In genomic region chr14:100652739-100653138, GRCh38 we compare ENCODE assay signal across 13 cellular contexts.
DNase-seq lines count a peak whose midpoint lies in the region; ATAC-seq and TF ChIP-seq lines count a peak whose summit lies in the region.
"Had no signal": no experiment of that assay in that cellular context is flagged by ENCODE, and none has a peak within 500 bp of the region (broad histone marks: within the 10 kb centered on the region; RNA-seq: fewer than 3 reads in every experiment).

No MANE protein-coding gene starts in this region.

- H3K27me3 ChIP-seq in SK-N-SH (ENCODE audit: insufficient read depth): no peaks in the 10 kb centered on the region
- H3K27me3 ChIP-seq in adipocyte (replicated peaks; ENCODE audit: control insufficient read depth, insufficient read depth, low read length): peaks cover 39% of the 10 kb centered on the region
- H3K27me3 ChIP-seq in MM.1S (replicated peaks; ENCODE audit: insufficient read depth, low read length): peaks cover 35% of the 10 kb centered on the region
- H3K27me3 ChIP-seq: BLaER1 had no signal

- DNase-seq in SK-N-SH (no peak), adipocyte (ENCODE audit: low read depth) (peak; percentile 62), foreskin fibroblast (peak; percentile 33 to 66), MM.1S (no peak), DMS53 treated with DMSO at 0.1 percent for 48 hours (lab: John Stamatoyannopoulos, UW; ENCODE audit: unreplicated experiment) (no peak)
- DNase-seq: Calu3, NCI-H1092 treated with DMSO at 0.1 percent for 48 hours, NCI-H510A, NCI-H774, SHP77 treated with DMSO at 0.1 percent for 48 hours had no signal

- ATAC-seq in SK-N-SH treated with all-trans-retinoic acid at 6 μM for 48 hours (no peak), HG03432 (IDR thresholded peaks at IDR 0.05; ENCODE audit: unreplicated experiment) (no peak)

- POLR2A ChIA-PET in SK-N-SH (lab: Yijun Ruan, JAX): interaction anchor here (0.9 to 2.3 kb wide), 12 partner anchors 10 to 235 kb away, joined by 3 to 14 read pairs (median 4); no protein-coding TSS in a partner anchor

- TF ChIP-seq CTCF in SK-N-SH (IDR thresholded peaks at IDR 0.05) (no peak), foreskin fibroblast (IDR thresholded peaks at IDR 0.05; ENCODE audit: low read depth, low read length) (no peak), MM.1S (IDR thresholded peaks at IDR 0.05; ENCODE audit: low read length) (no peak)

- peak in 1 of 2 experiments; percentile 34; a peak in 1 of 4 replicates for TF ChIP-seq EP300 in SK-N-SH (IDR thresholded peaks at IDR 0.05; ENCODE audit: borderline replicate concordance in 1 of 2, low read depth in 1 of 2, low read length in 1 of 2)

- peaks cover 5 to 63% of the 10 kb centered on the region in 2 experiments; a peak in 2 of 4 replicates for H3K4me1 ChIP-seq in SK-N-SH (ENCODE audit: control insufficient read depth in 1 of 2, insufficient read depth in 2 of 2, low read depth in 1 of 2, low read length in 1 of 2)
- peaks cover 3% of the 10 kb centered on the region for H3K4me1 ChIP-seq in adipocyte (ENCODE audit: control insufficient read depth, insufficient read depth, low read length)
- H3K4me1 ChIP-seq in MM.1S (ENCODE audit: low read length): no peaks in the 10 kb centered on the region

- H3K4me2 ChIP-seq in SK-N-SH (no peak overlapping the region), MM.1S (ENCODE audit: low read depth, low read length) (no peak overlapping the region)
- H3K4me2 ChIP-seq: BLaER1 had no signal

- H3K4me3 ChIP-seq in SK-N-SH (ENCODE audit: low read depth in 2 of 2, low read length in 1 of 2) (no peak overlapping the region), adipocyte (ENCODE audit: low read length) (no peak overlapping the region), foreskin fibroblast (ENCODE audit: low read depth in 1 of 2, low read length in 2 of 2) (no peak overlapping the region), MM.1S (ENCODE audit: low read length) (no peak overlapping the region)
- H3K4me3 ChIP-seq: BLaER1 had no signal

- peak overlapping the region in 1 of 2 experiments; percentile 86; a peak in 2 of 4 replicates for H3K27ac ChIP-seq in SK-N-SH (ENCODE audit: low read depth in 2 of 2, low read length in 1 of 2)
- no peak overlapping the region for H3K27ac ChIP-seq in MM.1S (ENCODE audit: low read length)
- H3K27ac ChIP-seq: BLaER1 had no signal

- CTCF ChIA-PET in SK-N-SH (lab: Yijun Ruan, JAX): interaction anchor here (0.8 to 6.1 kb wide), 36 partner anchors 11 to 1011 kb away, joined by 3 to 58 read pairs (median 4); no protein-coding TSS in a partner anchor

- H3K36me3 ChIP-seq in SK-N-SH (replicated peaks in 1 of 2; ENCODE audit: control insufficient read depth in 1 of 2, insufficient read depth in 2 of 2, low read length in 1 of 2) (no peaks in the 10 kb centered on the region), adipocyte (ENCODE audit: control insufficient read depth, insufficient read depth, low read length, severe bottlenecking) (no peaks in the 10 kb centered on the region), MM.1S (replicated peaks; ENCODE audit: insufficient read depth, low read length) (no peaks in the 10 kb centered on the region)
- H3K36me3 ChIP-seq: BLaER1 had no signal

- H3K9me2 ChIP-seq in SK-N-SH (no peaks in the 10 kb centered on the region), MM.1S (replicated peaks; ENCODE audit: insufficient read depth, low read length) (no peaks in the 10 kb centered on the region)

- H3F3A ChIP-seq in SK-N-SH (replicated peaks; ENCODE audit: insufficient read depth): no peaks in the 10 kb centered on the region
- no peaks in the 10 kb centered on the region for H3F3A ChIP-seq in MM.1S (ENCODE audit: insufficient read depth, low read length)

- TF ChIP-seq RAD21 in SK-N-SH (IDR thresholded peaks at IDR 0.05; ENCODE audit: low read length): no peak; the same call in 1 of the 2 replicates

- 82% methylated on average over 8 of the region's 8 CpGs for WGBS in SK-N-SH (ENCODE audit: low lambda C conversion rate)

- no peaks in the 10 kb centered on the region for H3K9me3 ChIP-seq in SK-N-SH
- no peaks in the 10 kb centered on the region for H3K9me3 ChIP-seq in adipocyte (ENCODE audit: control insufficient read depth, low read length)
- H3K9me3 ChIP-seq in MM.1S (replicated peaks; ENCODE audit: insufficient read depth, low read length): no peaks in the 10 kb centered on the region
- H3K9me3 ChIP-seq: BLaER1 had no signal

- H2AFZ ChIP-seq in SK-N-SH (ENCODE audit: low read depth) (no peak overlapping the region), MM.1S (ENCODE audit: low read length) (no peak overlapping the region)

- H4K20me1 ChIP-seq in SK-N-SH (ENCODE audit: insufficient read depth) (no peaks in the 10 kb centered on the region), MM.1S (ENCODE audit: insufficient read depth, low read length) (no peaks in the 10 kb centered on the region)
- H4K20me1 ChIP-seq: BLaER1 had no signal

- H3K9ac ChIP-seq in SK-N-SH (no peak overlapping the region), adipocyte (ENCODE audit: low read length) (no peak overlapping the region), MM.1S (ENCODE audit: low read length) (no peak overlapping the region)
- H3K9ac ChIP-seq: BLaER1 had no signal

- no peaks in the 10 kb centered on the region for H3K79me2 ChIP-seq in SK-N-SH (ENCODE audit: insufficient read depth)
- H3K79me2 ChIP-seq in MM.1S (ENCODE audit: low read length): no peaks in the 10 kb centered on the region

TF ChIP-seq in SK-N-SH, 30 proteins besides CTCF, POLR2A, EP300 and RAD21:
- TF ChIP-seq NFIC (IDR thresholded peaks at IDR 0.05; ENCODE audit: borderline replicate concordance): no peak
- TF ChIP-seq MEF2A (IDR thresholded peaks at IDR 0.05; ENCODE audit: borderline replicate concordance, low read depth): no peak
- TF ChIP-seq POLR2AphosphoS5 (IDR thresholded peaks at IDR 0.05; ENCODE audit: low read depth, low read length): no peak
- peak; percentile 57 for TF ChIP-seq GATA2 (CRISPR knock-in tag; IDR thresholded peaks at IDR 0.05)
- no peak for TF ChIP-seq TEAD4 (IDR thresholded peaks at IDR 0.05; ENCODE audit: borderline replicate concordance, insufficient read depth)
- no peak for TF ChIP-seq REST (IDR thresholded peaks at IDR 0.05; ENCODE audit: low read depth, low read length)
- TF ChIP-seq RCOR1 (IDR thresholded peaks at IDR 0.05; ENCODE audit: low read length): peak; percentile 65; the same call in 1 of the 2 replicates

TF ChIP-seq in SK-N-SH treated with all-trans-retinoic acid at 6 μM for 48 hours, 23 proteins besides CTCF, POLR2A, EP300 and RAD21 (continues in another document):
- no peak for TF ChIP-seq ARNTL (CRISPR knock-in tag; IDR thresholded peaks at IDR 0.05; ENCODE audit: borderline replicate concordance, low read depth)
- no peak for TF ChIP-seq CREB5 (CRISPR knock-in tag; IDR thresholded peaks at IDR 0.05; ENCODE audit: low read depth)
- no peak for TF ChIP-seq OSR1 (CRISPR knock-in tag; IDR thresholded peaks at IDR 0.05)
- TF ChIP-seq TOX (CRISPR knock-in tag; IDR thresholded peaks at IDR 0.05; ENCODE audit: borderline replicate concordance): no peak
- TF ChIP-seq GLIS3 (CRISPR knock-in tag; IDR thresholded peaks at IDR 0.05): no peak
- no peak for TF ChIP-seq BACH2 (CRISPR knock-in tag; IDR thresholded peaks at IDR 0.05; ENCODE audit: borderline replicate concordance)
- no peak for TF ChIP-seq SNAI2 (CRISPR knock-in tag; IDR thresholded peaks at IDR 0.05)
- TF ChIP-seq TSHZ2 (CRISPR knock-in tag; IDR thresholded peaks at IDR 0.05): no peak

Comparison
In these comparisons a context has a peak if more than half of its experiments do, and no peak if none do; other contexts are left out.
1. DNase-seq: peak in adipocyte (single experiment) and foreskin fibroblast (2 of 2); none in SK-N-SH (single experiment), MM.1S (single experiment) and DMS53 treated with DMSO at 0.1 percent for 48 hours (single experiment).